1 cellular context compared by ENCODE assay signal in genomic region chr2:190553254-190553653, GRCh38.
TF ChIP-seq lines count a peak whose summit lies in the region.

No MANE protein-coding gene starts in this region.

TF ChIP-seq in HepG2, 621 proteins besides CTCF, POLR2A, EP300 and RAD21:
- TF ChIP-seq MAFF (IDR thresholded peaks at IDR 0.05; ENCODE audit: low read depth, low read length) (peak; percentile 71), MAFK (conservative IDR thresholded peaks at IDR 0.05 in 1 of 2, IDR thresholded peaks at IDR 0.05 in 1 of 2; ENCODE audit: low read length in 2 of 2) (peak; percentile 78 to 82), PTBP1 (IDR thresholded peaks at IDR 0.05; ENCODE audit: low read depth, low read length, poor library complexity, severe bottlenecking) (no peak)
